ENCODE assay signal across 8 cellular contexts in the genomic region with DNA sequence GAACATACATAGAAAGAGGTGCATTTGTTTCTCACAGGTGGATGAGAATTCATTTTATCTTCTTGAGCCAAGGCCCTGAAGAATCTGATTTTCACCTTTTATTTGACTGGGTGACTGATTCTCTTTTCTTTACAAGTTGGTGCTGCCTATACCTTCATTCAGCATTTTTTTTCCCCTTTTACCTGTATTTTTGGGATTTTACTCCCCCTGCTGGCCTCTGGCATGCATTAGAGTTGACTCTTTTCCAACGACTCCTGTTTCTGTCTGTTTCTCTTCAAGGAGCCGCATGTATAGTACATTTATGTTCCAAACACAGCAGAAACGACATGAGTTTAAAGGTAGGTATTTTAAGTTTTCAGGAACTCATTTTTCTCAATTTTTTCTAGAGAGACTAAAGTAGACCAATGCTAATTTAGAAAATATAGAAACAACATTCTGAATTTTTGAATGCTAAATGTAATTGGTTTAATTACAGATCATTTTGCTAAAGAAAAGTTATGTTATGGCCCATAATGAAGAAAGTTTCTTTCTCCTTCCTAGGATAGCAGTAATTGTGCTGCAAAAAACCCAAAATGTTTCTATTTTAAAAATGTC.
A peak's percentile ranks its signal among the peaks of the same experiment; 100 is the strongest.
DNase-seq lines count a peak whose midpoint lies in the region; ATAC-seq, FAIRE-seq and TF ChIP-seq lines count a peak whose summit lies in the region.

No MANE protein-coding gene starts in this region.

- H3K9me3 ChIP-seq in PC-9 (ENCODE audit: insufficient read depth, low read depth) (peaks cover 5% of the 10 kb centered on the region; the same call in 1 of the 2 replicates), HepG2 (ENCODE audit: low read length) (peaks cover 4% of the 10 kb centered on the region; the same call in 1 of the 2 replicates)

- H3K27me3 ChIP-seq in KMS-11 (ENCODE audit: insufficient read depth, low read depth) (no peaks in the 10 kb centered on the region), PC-9 (ENCODE audit: insufficient read depth, low read depth) (no peaks in the 10 kb centered on the region), HepG2 (ENCODE audit: control insufficient read depth in 1 of 2, insufficient read depth in 2 of 2, low read length in 2 of 2) (no peaks in the 10 kb centered on the region)

- ATAC-seq in GM18870 (IDR thresholded peaks at IDR 0.05; ENCODE audit: unreplicated experiment) (peak; percentile 72), HepG2 (peak; percentile 73), HG03135 (IDR thresholded peaks at IDR 0.05; ENCODE audit: unreplicated experiment) (no peak)

- POLR2A ChIA-PET in PC-9 (lab: Charles Lee; ENCODE audit: unreplicated experiment) (no interaction called here), HepG2 (lab: Yijun Ruan, JAX) (no interaction called here)

- WGBS in HepG2 (ENCODE audit: low lambda C conversion rate): 2% methylated on average over 3 of the region's 3 CpGs

- BruUV-seq in PC-9 (replicated peaks; lab: Mats Ljungman, UMichigan) (no TSS peak), HepG2 (replicated peaks; lab: Mats Ljungman, UMichigan) (no TSS peak)

- H3K36me3 ChIP-seq in KMS-11 (ENCODE audit: insufficient read depth) (no peaks in the 10 kb centered on the region), PC-9 (ENCODE audit: low read depth) (no peaks in the 10 kb centered on the region), HepG2 (replicated peaks in 1 of 2; ENCODE audit: control insufficient read depth in 1 of 2, insufficient read depth in 2 of 2, low read length in 2 of 2) (no peaks in the 10 kb centered on the region)

- H3F3A ChIP-seq in PC-9 (ENCODE audit: insufficient read depth, low read depth): no peaks in the 10 kb centered on the region

- H2AFZ ChIP-seq in KMS-11 (ENCODE audit: low read depth) (no peak overlapping the region), PC-9 (no peak overlapping the region), HepG2 (ENCODE audit: low read length) (no peak overlapping the region)

- intact Hi-C loops in PC-9 (cut with micrococcal nuclease; ENCODE audit: unreplicated experiment): loop anchor here (1.0 to 5.0 kb wide), 6 partner anchors 374 to 1648 kb away; no protein-coding TSS in a partner anchor
- intact Hi-C loops in HepG2 (cut with micrococcal nuclease; ENCODE audit: unreplicated experiment): loop anchor here (1.0 to 5.0 kb wide), 5 partner anchors 283 to 1453 kb away; no protein-coding TSS in a partner anchor

- TF ChIP-seq CTCF in KMS-11 (conservative IDR thresholded peaks at IDR 0.05; ENCODE audit: low read depth, low read length): peak; percentile 81
- peak; percentile 98 for TF ChIP-seq CTCF in PC-9 (conservative IDR thresholded peaks at IDR 0.05)
- peak; percentile 86 for TF ChIP-seq CTCF in choroid plexus epithelial cell (conservative IDR thresholded peaks at IDR 0.05; ENCODE audit: low read depth, low read length)
- TF ChIP-seq CTCF in HepG2 (CRISPR knock-in tag; IDR thresholded peaks at IDR 0.05): peak; percentile 70

- TF ChIP-seq EP300 in HepG2 (IDR thresholded peaks at IDR 0.05; ENCODE audit: low read depth in 2 of 2, low read length in 2 of 2) (no peak), HepG2 (CRISPR knock-in tag; IDR thresholded peaks at IDR 0.05; ENCODE audit: borderline replicate concordance) (no peak)

- peaks cover 6% of the 10 kb centered on the region for H3K4me1 ChIP-seq in KMS-11 (ENCODE audit: low read depth, poor library complexity, severe bottlenecking)
- H3K4me1 ChIP-seq in PC-9 (replicated peaks; ENCODE audit: insufficient read depth): no peaks in the 10 kb centered on the region
- no peaks in the 10 kb centered on the region for H3K4me1 ChIP-seq in HepG2 (ENCODE audit: insufficient read depth, low read length)

- peak; percentile 8 for FAIRE-seq in HepG2 (lab: Jason Lieb, UNC)
- no peak for FAIRE-seq in urothelium cell line (lab: Jason Lieb, UNC)

- H3K9ac ChIP-seq in KMS-11 (no peak overlapping the region), HepG2 (ENCODE audit: insufficient read depth, low read depth, low read length) (no peak overlapping the region)

- in situ Hi-C loops in HepG2 (cut with HindIII; ENCODE audit: extremely low pct_ligation_motif_present, low pct_unique_long_range_greater_than_20kb): no loop called here

- no peak overlapping the region for H3K4me2 ChIP-seq in KMS-11
- no peak overlapping the region for H3K4me2 ChIP-seq in PC-9
- H3K4me2 ChIP-seq in HepG2 (ENCODE audit: low read depth, low read length): no peak overlapping the region

- CTCF ChIA-PET in PC-9 (lab: Charles Lee) (interaction anchor here (0.6 to 1.8 kb wide), 5 partner anchors 24 to 639 kb away, joined by 3 to 9 read pairs (median 4); no protein-coding TSS in a partner anchor), HepG2 (lab: Yijun Ruan, JAX; ENCODE audit: low intra/inter-chr PET ratio, low total read pairs) (interaction anchor here (1.3 to 2.1 kb wide), 3 partner anchors 576 to 665 kb away, joined by 7 to 10 read pairs (median 9); no protein-coding TSS in a partner anchor)

- no peaks in the 10 kb centered on the region for H4K20me1 ChIP-seq in KMS-11 (ENCODE audit: insufficient read depth)
- no peaks in the 10 kb centered on the region for H4K20me1 ChIP-seq in PC-9 (ENCODE audit: insufficient read depth)
- no peaks in the 10 kb centered on the region for H4K20me1 ChIP-seq in HepG2 (ENCODE audit: insufficient read depth, low read length)

- H3K79me2 ChIP-seq in KMS-11 (ENCODE audit: insufficient read depth, low read depth) (no peaks in the 10 kb centered on the region), PC-9 (ENCODE audit: low read depth) (no peaks in the 10 kb centered on the region), HepG2 (ENCODE audit: insufficient read depth, low read length) (no peaks in the 10 kb centered on the region)

- no peak for TF ChIP-seq POLR2A in HepG2 (IDR thresholded peaks at IDR 0.05; ENCODE audit: insufficient read depth in 1 of 2, low read depth in 2 of 2, low read length in 2 of 2)

- DNase-seq in COLO829 (ENCODE audit: low spot score) (peak; percentile 30), PC-9 (peak in 1 of 2 experiments; percentile 51), choroid plexus epithelial cell (ENCODE audit: low read depth) (peak; percentile 72), HepG2 (ENCODE audit: low spot score) (peak; percentile 35), urothelium cell line (ENCODE audit: low spot score) (peak; percentile 20)

- no peaks in the 10 kb centered on the region for H3K9me2 ChIP-seq in PC-9 (ENCODE audit: insufficient read depth)

- H3K4me3 ChIP-seq in KMS-11 (IDR thresholded peaks at IDR 0.05; ENCODE audit: insufficient read depth, low read depth, low read length) (no peak overlapping the region), PC-9 (no peak overlapping the region), choroid plexus epithelial cell (ENCODE audit: low read depth, low read length) (no peak overlapping the region), HepG2 (replicated peaks in 1 of 3; ENCODE audit: insufficient read depth in 1 of 3, low read depth in 2 of 3, low read length in 3 of 3) (no peak overlapping the region)

- peak; percentile 22; the same call in 1 of the 2 replicates for TF ChIP-seq RAD21 in HepG2 (CRISPR knock-in tag; IDR thresholded peaks at IDR 0.05)

- H3K27ac ChIP-seq in KMS-11 (no peak overlapping the region), PC-9 (no peak overlapping the region), HepG2 (ENCODE audit: extremely low read length, insufficient read depth, low read length) (no peak overlapping the region)

TF ChIP-seq in HepG2, 621 proteins besides CTCF, POLR2A, EP300 and RAD21 (continues in another document):
- TF ChIP-seq ZFP1 (CRISPR knock-in tag; IDR thresholded peaks at IDR 0.05) (no peak), STAG1 (CRISPR knock-in tag; IDR thresholded peaks at IDR 0.05) (peak; percentile 70), MIXL1 (CRISPR knock-in tag; IDR thresholded peaks at IDR 0.05) (no peak), ZNF34 (CRISPR knock-in tag; IDR thresholded peaks at IDR 0.05; ENCODE audit: borderline replicate concordance) (no peak), NPAS2 (CRISPR knock-in tag; IDR thresholded peaks at IDR 0.05; ENCODE audit: borderline replicate concordance) (no peak), RBM39 (IDR thresholded peaks at IDR 0.05; ENCODE audit: low read depth, low read length, poor library complexity, severe bottlenecking) (no peak), PPARG (CRISPR knock-in tag; conservative IDR thresholded peaks at IDR 0.05) (0 out of 2 replicates have a peak, but pooled peaks have one; percentile 35), SMC3 (IDR thresholded peaks at IDR 0.05; ENCODE audit: low read length) (peak; percentile 70), ZMYM2 (CRISPR knock-in tag; IDR thresholded peaks at IDR 0.05) (no peak), PAX8 (CRISPR knock-in tag; IDR thresholded peaks at IDR 0.05; ENCODE audit: borderline replicate concordance) (no peak)
- TF ChIP-seq, protein P1, sequence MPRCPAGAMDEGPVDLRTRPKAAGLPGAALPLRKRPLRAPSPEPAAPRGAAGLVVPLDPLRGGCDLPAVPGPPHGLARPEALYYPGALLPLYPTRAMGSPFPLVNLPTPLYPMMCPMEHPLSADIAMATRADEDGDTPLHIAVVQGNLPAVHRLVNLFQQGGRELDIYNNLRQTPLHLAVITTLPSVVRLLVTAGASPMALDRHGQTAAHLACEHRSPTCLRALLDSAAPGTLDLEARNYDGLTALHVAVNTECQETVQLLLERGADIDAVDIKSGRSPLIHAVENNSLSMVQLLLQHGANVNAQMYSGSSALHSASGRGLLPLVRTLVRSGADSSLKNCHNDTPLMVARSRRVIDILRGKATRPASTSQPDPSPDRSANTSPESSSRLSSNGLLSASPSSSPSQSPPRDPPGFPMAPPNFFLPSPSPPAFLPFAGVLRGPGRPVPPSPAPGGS (CRISPR knock-in tag; IDR thresholded peaks at IDR 0.05): no peak
- TF ChIP-seq, protein P2, sequence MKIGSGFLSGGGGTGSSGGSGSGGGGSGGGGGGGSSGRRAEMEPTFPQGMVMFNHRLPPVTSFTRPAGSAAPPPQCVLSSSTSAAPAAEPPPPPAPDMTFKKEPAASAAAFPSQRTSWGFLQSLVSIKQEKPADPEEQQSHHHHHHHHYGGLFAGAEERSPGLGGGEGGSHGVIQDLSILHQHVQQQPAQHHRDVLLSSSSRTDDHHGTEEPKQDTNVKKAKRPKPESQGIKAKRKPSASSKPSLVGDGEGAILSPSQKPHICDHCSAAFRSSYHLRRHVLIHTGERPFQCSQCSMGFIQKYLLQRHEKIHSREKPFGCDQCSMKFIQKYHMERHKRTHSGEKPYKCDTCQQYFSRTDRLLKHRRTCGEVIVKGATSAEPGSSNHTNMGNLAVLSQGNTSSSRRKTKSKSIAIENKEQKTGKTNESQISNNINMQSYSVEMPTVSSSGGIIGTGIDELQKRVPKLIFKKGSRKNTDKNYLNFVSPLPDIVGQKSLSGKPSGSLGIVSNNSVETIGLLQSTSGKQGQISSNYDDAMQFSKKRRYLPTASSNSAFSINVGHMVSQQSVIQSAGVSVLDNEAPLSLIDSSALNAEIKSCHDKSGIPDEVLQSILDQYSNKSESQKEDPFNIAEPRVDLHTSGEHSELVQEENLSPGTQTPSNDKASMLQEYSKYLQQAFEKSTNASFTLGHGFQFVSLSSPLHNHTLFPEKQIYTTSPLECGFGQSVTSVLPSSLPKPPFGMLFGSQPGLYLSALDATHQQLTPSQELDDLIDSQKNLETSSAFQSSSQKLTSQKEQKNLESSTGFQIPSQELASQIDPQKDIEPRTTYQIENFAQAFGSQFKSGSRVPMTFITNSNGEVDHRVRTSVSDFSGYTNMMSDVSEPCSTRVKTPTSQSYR (CRISPR knock-in tag; IDR thresholded peaks at IDR 0.05; ENCODE audit: borderline replicate concordance): no peak
